ENCODE assay signal across 10 cellular contexts in genomic region chr6:110618591-110619267, GRCh38.
DNase-seq lines count a peak whose midpoint lies in the region; ATAC-seq, FAIRE-seq and TF ChIP-seq lines count a peak whose summit lies in the region.
"Had no signal": no experiment of that assay in that cellular context is flagged by ENCODE, and none has a peak within 500 bp of the region (broad histone marks: within the 10 kb centered on the region; RNA-seq: fewer than 3 reads in every experiment).

No MANE protein-coding gene starts in this region.

- TF ChIP-seq EP300 in H1 (IDR thresholded peaks at IDR 0.05; ENCODE audit: borderline replicate concordance in 1 of 2, low read depth in 2 of 2, low read length in 2 of 2): no peak

- H3K27me3 Mint-ChIP-seq in neural crest cell (ENCODE audit: low read depth): no peaks in the 10 kb centered on the region

- TF ChIP-seq RAD21 in H1 (IDR thresholded peaks at IDR 0.05 in 1 of 2, conservative IDR thresholded peaks at IDR 0.05 in 1 of 2; ENCODE audit: low read depth in 2 of 2, low read length in 2 of 2): peak; percentile 68 to 70

- no peak overlapping the region for H3K4ac ChIP-seq in H1 (replicated peaks; ENCODE audit: insufficient read length, low read depth, low read length)

- 62% methylated on average over 3 of the region's 3 CpGs; no CpG with 5 or more reads in 1 of the 2 experiments for WGBS in H1 (ENCODE audit: extremely low coverage in 1 of 2, insufficient coverage in 1 of 2, insufficient read length in 1 of 2, insufficient replicate concordance in 2 of 2, low coverage in 1 of 2, low lambda C conversion rate in 2 of 2, missing lambda C conversion rate in 1 of 2), 2 experiments

- no peak overlapping the region for H3K4me3 Mint-ChIP-seq in neural crest cell
- H3K4me3 Mint-ChIP-seq: T-helper 1 cell treated with Interleukin-12 subunit alpha and Interleukin-12 subunit beta and Interleukin-4 antibody, amounts not matched to agents 30 μg/mL and 1 μg/mL, for 36 hours had no signal

- no peak overlapping the region for H3K18ac ChIP-seq in H1 (ENCODE audit: extremely low read depth, low read length)

- no peak overlapping the region for H3K23ac ChIP-seq in H1 (ENCODE audit: insufficient read length)

- H3K9ac ChIP-seq in H1 (replicated peaks in 1 of 4; ENCODE audit: extremely low read depth in 1 of 4, low read depth in 3 of 4, low read length in 3 of 4): no peak overlapping the region

- H2AK5ac ChIP-seq in H1 (ENCODE audit: low read depth, low read length): no peak overlapping the region

- DNase-seq in GM06990 (ENCODE audit: extremely low read depth, insufficient read length) (no peak), NAMALWA (ENCODE audit: low spot score) (peak; percentile 19), H1 (ENCODE audit: low read depth in 1 of 2, low spot score in 2 of 2) (no peak), neural crest cell (ENCODE audit: low read depth, low spot score) (no peak), NCI-H1436 (lab: John Stamatoyannopoulos, UW) (no peak)

- no peaks in the 10 kb centered on the region for H3K79me2 ChIP-seq in H1 (ENCODE audit: control insufficient read depth in 1 of 2, insufficient read depth in 2 of 2, low read length in 2 of 2)

- no peak overlapping the region for H2BK20ac ChIP-seq in H1 (ENCODE audit: low read length)

- H2AFZ ChIP-seq in H1 (ENCODE audit: low read length): no peak overlapping the region

- H3K36me3 ChIP-seq in GM06990 (ENCODE audit: control insufficient read depth, insufficient read depth, low read length): no peaks in the 10 kb centered on the region
- peaks cover 4 to 13% (median 6%) of the 10 kb centered on the region in 4 experiments; a peak in 6 of 8 replicates for H3K36me3 ChIP-seq in H1 (ENCODE audit: control insufficient read depth in 2 of 4, insufficient read depth in 4 of 4, low read length in 3 of 4)

- H3K27ac ChIP-seq in H1 (ENCODE audit: low read depth, low read length): no peak overlapping the region
- H3K27ac ChIP-seq: epithelial cell of prostate had no signal

- peaks cover 13% of the 10 kb centered on the region for H3K36me3 Mint-ChIP-seq in neural crest cell (ENCODE audit: low read depth)

- no peak overlapping the region for H2BK15ac ChIP-seq in H1 (ENCODE audit: low read length)

- CTCF ChIA-PET in H1 (lab: Charles Lee; ENCODE audit: partially characterized antibody): interaction anchor here (0.6 to 2.8 kb wide), 28 partner anchors 9 to 410 kb away, joined by 3 to 11 read pairs (median 4); no protein-coding TSS in a partner anchor

- H3K4me1 Mint-ChIP-seq in neural crest cell: peaks cover 19% of the 10 kb centered on the region

- POLR2A ChIA-PET in H1 (lab: Charles Lee; ENCODE audit: partially characterized antibody): interaction anchor here (1.0 to 1.5 kb wide), 2 partner anchors 256 to 285 kb away, joined by 3 to 5 read pairs; partner anchors contain the start of gene AMD1

- no peak for TF ChIP-seq POLR2A in H1 (IDR thresholded peaks at IDR 0.05; ENCODE audit: control extremely low read depth in 1 of 2, low read depth in 2 of 2, low read length in 2 of 2)

- peak; percentile 69 for FAIRE-seq in H1 (lab: Jason Lieb, UNC)

- TF ChIP-seq CTCF in GM06990 (IDR thresholded peaks at IDR 0.05; ENCODE audit: insufficient read depth, low read length, poor library complexity, severe bottlenecking) (peak; percentile 36), H1 (IDR thresholded peaks at IDR 0.05; ENCODE audit: control extremely low read depth in 1 of 3, insufficient read depth in 1 of 3, low read depth in 1 of 3, low read length in 3 of 3) (peak in 2 of 3 experiments; percentile 44 to 45; a peak in 3 of 4 replicates), neural crest cell (conservative IDR thresholded peaks at IDR 0.05) (peak; percentile 45)

- no peak overlapping the region for H4K91ac ChIP-seq in H1 (replicated peaks; ENCODE audit: insufficient read length, low read length)

- H3K4me1 ChIP-seq in H1 (replicated peaks in 1 of 4; ENCODE audit: control insufficient read depth in 3 of 4, insufficient read depth in 4 of 4, low read length in 3 of 4): peaks cover 0 to 4% (median 2%) of the 10 kb centered on the region in 4 experiments; a peak in 4 of 7 replicates

- H3K4me3 ChIP-seq in GM06990 (replicated peaks; ENCODE audit: low read depth, low read length) (no peak overlapping the region), H1 (ENCODE audit: extremely low read depth in 1 of 4, insufficient read depth in 2 of 4, low read depth in 3 of 4, low read length in 4 of 4) (no peak overlapping the region)

- ATAC-seq in GM18502 (IDR thresholded peaks at IDR 0.05; ENCODE audit: poor library complexity, unreplicated experiment) (no peak), GM19328 (IDR thresholded peaks at IDR 0.05; ENCODE audit: unreplicated experiment) (no peak), GM21526 (IDR thresholded peaks at IDR 0.05; ENCODE audit: low FRiP score, unreplicated experiment) (no peak)

- H3K23me2 ChIP-seq in H1 (ENCODE audit: low read depth, low read length): no peaks in the 10 kb centered on the region

- no peak overlapping the region for H4K8ac ChIP-seq in H1 (ENCODE audit: extremely low read depth, insufficient read depth, low read length)

- 0 out of 2 replicates have a peak overlapping the region, but pooled peaks have one; percentile 12 for H2BK12ac ChIP-seq in H1 (ENCODE audit: low read depth, low read length)

- no peaks in the 10 kb centered on the region for H3K27me3 ChIP-seq in GM06990 (replicated peaks; ENCODE audit: control insufficient read depth, insufficient read depth, low read length)
- H3K27me3 ChIP-seq in H1 (replicated peaks in 1 of 4; ENCODE audit: control insufficient read depth in 3 of 4, extremely low read depth in 1 of 4, insufficient read depth in 3 of 4, low read length in 3 of 4): no peaks in the 10 kb centered on the region

- H2BK5ac ChIP-seq in H1 (ENCODE audit: low read depth, low read length): no peak overlapping the region

- H2BK120ac ChIP-seq in H1 (replicated peaks; ENCODE audit: low read depth, low read length): no peak overlapping the region

- no peaks in the 10 kb centered on the region for H3K9me3 Mint-ChIP-seq in neural crest cell
- H3K9me3 Mint-ChIP-seq: T-helper 1 cell treated with Interleukin-12 subunit alpha and Interleukin-12 subunit beta and Interleukin-4 antibody, amounts not matched to agents 30 μg/mL and 1 μg/mL, for 36 hours had no signal

- H4K5ac ChIP-seq in H1 (ENCODE audit: insufficient read length, low read depth, low read length): no peak overlapping the region

- peak overlapping the region; percentile 89 for H3K27ac Mint-ChIP-seq in neural crest cell (ENCODE audit: unreplicated experiment)
- H3K27ac Mint-ChIP-seq: T-helper 1 cell treated with Interleukin-12 subunit alpha and Interleukin-12 subunit beta and Interleukin-4 antibody, amounts not matched to agents 30 μg/mL and 1 μg/mL, for 36 hours had no signal

- H3K79me1 ChIP-seq in H1 (ENCODE audit: low read depth, low read length): no peaks in the 10 kb centered on the region

- H3K9me3 ChIP-seq in H1 (ENCODE audit: insufficient read depth in 2 of 2, low read depth in 1 of 2, low read length in 1 of 2): no peaks in the 10 kb centered on the region

- no peak overlapping the region for H3K56ac ChIP-seq in H1 (replicated peaks; ENCODE audit: insufficient read length, low read depth, low read length)

- H3K4me2 ChIP-seq in H1 (ENCODE audit: insufficient read depth in 1 of 2, low read depth in 2 of 2, low read length in 2 of 2): no peak overlapping the region

- H3K14ac ChIP-seq in H1 (ENCODE audit: insufficient read length): no peak overlapping the region

- H4K20me1 ChIP-seq in H1 (replicated peaks in 1 of 2; ENCODE audit: control insufficient read depth in 1 of 2, insufficient read depth in 2 of 2, low read length in 2 of 2): no peaks in the 10 kb centered on the region

TF ChIP-seq in H1, 55 proteins besides CTCF, POLR2A, EP300 and RAD21:
- TF ChIP-seq CEBPB (IDR thresholded peaks at IDR 0.05; ENCODE audit: low read depth, low read length) (no peak), ATF2 (IDR thresholded peaks at IDR 0.05; ENCODE audit: low read length) (no peak), CHD2 (IDR thresholded peaks at IDR 0.05; ENCODE audit: low read length) (no peak)
